In genomic region chr4:158856852-158857251, GRCh38 we compare ENCODE assay signal across 8 cellular contexts.
DNase-seq lines count a peak whose midpoint lies in the region; ATAC-seq and TF ChIP-seq lines count a peak whose summit lies in the region.

No MANE protein-coding gene starts in this region.

- no peaks in the 10 kb centered on the region for H3K9me3 ChIP-seq in AG04450 (ENCODE audit: control insufficient read depth, insufficient read depth, low read length)
- no peaks in the 10 kb centered on the region for H3K9me3 ChIP-seq in right atrium auricular region
- H3K9me3 ChIP-seq in stomach, result no peaks in the 10 kb centered on the region

- peaks cover 0 to 4% of the 10 kb centered on the region in 2 donors for H3K4me1 ChIP-seq in right atrium auricular region
- peaks cover 0 to 8% (median 6%) of the 10 kb centered on the region in 4 donors for H3K4me1 ChIP-seq in stomach

- H3K27ac ChIP-seq in AG04450 (ENCODE audit: low read depth, low read length) (no peak overlapping the region), right atrium auricular region (no peak overlapping the region), stomach (no peak overlapping the region)

- TF ChIP-seq POLR2A in stomach (IDR thresholded peaks at IDR 0.05), result no peak

- WGBS in stomach, 5 donors, result 58 to 81% (median 75%) methylated on average over 2 of the region's 2 CpGs

- DNase-seq in AG04450 (ENCODE audit: low read depth, low spot score) (peak; percentile 8), NCI-H2081 treated with DMSO at 0.1 percent for 48 hours (lab: John Stamatoyannopoulos, UW) (peak; percentile 16), amniotic epithelial cell (ENCODE audit: low read depth) (peak; percentile 65), right atrium auricular region (ENCODE audit: low spot score) (no peak), stomach (no peak)
- no peak for DNase-seq in activated naive CD4-positive, alpha-beta T cell treated with Interleukin-2 at 50 U/mL for 16 hours

- CTCF ChIA-PET in AG04450 (lab: Charles Lee), result interaction anchor here (0.6 to 3.9 kb wide), 23 partner anchors 10 to 398 kb away, joined by 3 to 86 read pairs (median 4); partner anchors contain the start of gene PPID

- TF ChIP-seq CTCF in AG04450 (IDR thresholded peaks at IDR 0.05; ENCODE audit: low read depth, low read length) (peak; percentile 64), right atrium auricular region (IDR thresholded peaks at IDR 0.05) (peak; percentile 44 to 65), stomach (IDR thresholded peaks at IDR 0.05) (peak in 4 of 7 experiments; percentile 14 to 44 (median 28))

- H3K27me3 ChIP-seq in AG04450 (ENCODE audit: control insufficient read depth, insufficient read depth, low read length) (no peaks in the 10 kb centered on the region), right atrium auricular region (no peaks in the 10 kb centered on the region), stomach (no peaks in the 10 kb centered on the region)

- H3K4me3 ChIP-seq in AG04450 (ENCODE audit: low read depth, low read length), result no peak overlapping the region
- no peak overlapping the region for H3K4me3 ChIP-seq in right atrium auricular region
- H3K4me3 ChIP-seq in stomach, result no peak overlapping the region

- TF ChIP-seq EP300 in stomach (IDR thresholded peaks at IDR 0.05), result no peak

- intact Hi-C loops in stomach (cut with DNase I; ENCODE audit: low total_unique reads), result no loop called here

- POLR2A ChIA-PET in AG04450 (lab: Yijun Ruan, JAX), result interaction anchor here (0.6 kb wide), 1 partner anchor 60 kb away, joined by 4 read pairs; no protein-coding TSS in a partner anchor

- ATAC-seq in GM18498 (IDR thresholded peaks at IDR 0.05; ENCODE audit: unreplicated experiment), result peak; percentile 51
- peak; percentile 50 for ATAC-seq in HG02870 (IDR thresholded peaks at IDR 0.05; ENCODE audit: unreplicated experiment)

- H3K36me3 ChIP-seq in right atrium auricular region (peaks cover 38% of the 10 kb centered on the region), stomach (peaks cover 5 to 56% (median 48%) of the 10 kb centered on the region in 4 donors)

Comparison
In these comparisons a context has a peak if more than half of its experiments do, and no peak if none do; other contexts are left out.
1. DNase-seq: peak in AG04450 (single experiment), NCI-H2081 treated with DMSO at 0.1 percent for 48 hours (single experiment) and amniotic epithelial cell (single experiment); none in right atrium auricular region (single experiment), stomach (single experiment) and activated naive CD4-positive, alpha-beta T cell treated with Interleukin-2 at 50 U/mL for 16 hours (single experiment).
2. Peak in every context shown above with its lines, with median percentiles within 50 percentile points of each other: CTCF ChIP-seq.